12 cellular contexts compared by ENCODE assay signal in the genomic region with DNA sequence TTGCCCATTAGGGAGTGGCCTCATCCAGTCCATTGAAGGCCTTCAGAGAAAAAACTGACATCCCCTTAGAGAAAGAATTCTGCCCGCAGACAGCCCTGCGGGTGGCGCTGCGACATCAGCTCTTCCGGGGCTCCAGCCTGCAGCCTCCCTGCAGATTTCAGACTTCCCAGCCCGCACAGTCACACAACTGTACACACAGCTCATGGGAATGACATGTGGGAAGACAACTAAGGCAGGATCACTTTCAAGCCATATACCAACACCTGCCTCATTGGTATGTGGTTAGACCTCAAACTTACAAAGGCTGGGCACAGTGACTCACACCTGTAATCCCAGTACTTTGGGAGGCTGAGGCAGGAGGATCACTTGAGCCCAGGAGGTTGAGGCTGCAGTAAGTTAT. TPM values are rescaled to one million over a fixed set of nuclear protein-coding genes. Genes with fewer than 3 reads are reported as not detected.
DNase-seq lines count a peak whose midpoint lies in the region; ATAC-seq and TF ChIP-seq lines count a peak whose summit lies in the region.
"Had no signal": no experiment of that assay in that cellular context is flagged by ENCODE, and none has a peak within 500 bp of the region (broad histone marks: within the 10 kb centered on the region; RNA-seq: fewer than 3 reads in every experiment).

No MANE protein-coding gene starts in this region.

- H3K4me3 ChIP-seq in NB4 (ENCODE audit: low read depth, low read length): no peak overlapping the region

- intact Hi-C loops in Calu3 (cut with micrococcal nuclease; ENCODE audit: unreplicated experiment): no loop called here

- TF ChIP-seq CTCF in GM10266 (IDR thresholded peaks at IDR 0.05; ENCODE audit: control insufficient read depth, insufficient read depth, low read depth, missing control alignments) (peak; percentile 6), NB4 (IDR thresholded peaks at IDR 0.05; ENCODE audit: low read depth, low read length) (peak; percentile 28), neural crest cell (conservative IDR thresholded peaks at IDR 0.05) (peak; percentile 24), Calu3 (IDR thresholded peaks at IDR 0.05; ENCODE audit: unreplicated experiment) (no peak)

- CTCF ChIA-PET in Calu3 (lab: Charles Lee): interaction anchor here (0.5 to 1.9 kb wide), 3 partner anchors 11 to 36 kb away, joined by 3 to 9 read pairs (median 7); no protein-coding TSS in a partner anchor
- CTCF ChIA-PET in activated CD8-positive, alpha-beta T cell treated with anti-CD3 and anti-CD28 coated beads, Interleukin-2, amount 10 ng/mL, durations not matched to agents 7 days and 5 days (lab: Charles Lee): interaction anchor here (3.5 kb wide), 1 partner anchor 11 kb away, joined by 15 read pairs; no protein-coding TSS in a partner anchor

- no peak overlapping the region for H3K4me3 Mint-ChIP-seq in neural crest cell
- no peak overlapping the region for H3K4me3 Mint-ChIP-seq in Calu3 (ENCODE audit: low read depth, unreplicated experiment)
- H3K4me3 Mint-ChIP-seq in activated CD8-positive, alpha-beta T cell treated with anti-CD3 and anti-CD28 coated beads, Interleukin-2, amount 10 ng/mL, durations not matched to agents 7 days and 5 days: no peak overlapping the region
- H3K4me3 Mint-ChIP-seq: activated naive CD4-positive, alpha-beta T cell treated with anti-CD3 and anti-CD28 coated beads for 36 hours had no signal

- H3K4me1 Mint-ChIP-seq in neural crest cell: peaks cover 21% of the 10 kb centered on the region
- H3K4me1 Mint-ChIP-seq in Calu3 (ENCODE audit: low read depth, unreplicated experiment): peaks cover 2% of the 10 kb centered on the region
- peaks cover 5% of the 10 kb centered on the region for H3K4me1 Mint-ChIP-seq in activated CD8-positive, alpha-beta T cell treated with anti-CD3 and anti-CD28 coated beads, Interleukin-2, amount 10 ng/mL, durations not matched to agents 7 days and 5 days (ENCODE audit: low read depth)

- no peak for ATAC-seq in GM18858 (IDR thresholded peaks at IDR 0.05; ENCODE audit: unreplicated experiment)
- no peak for ATAC-seq in HG03159 (IDR thresholded peaks at IDR 0.05; ENCODE audit: unreplicated experiment)
- no peak for ATAC-seq in activated CD8-positive, alpha-beta T cell treated with anti-CD3 and anti-CD28 coated beads, Interleukin-2, amount 10 ng/mL, durations not matched to agents 7 days and 5 days
- ATAC-seq: activated CD4-positive, CD25-positive, alpha-beta regulatory T cell treated with anti-CD3 and anti-CD28 coated beads, Interleukin-2, amount 50 U/mL, for 24 hours had no signal

- H3K36me3 Mint-ChIP-seq in neural crest cell (ENCODE audit: low read depth) (no peaks in the 10 kb centered on the region), Calu3 (ENCODE audit: insufficient read depth, unreplicated experiment) (peaks cover 8% of the 10 kb centered on the region)
- H3K36me3 Mint-ChIP-seq in activated CD8-positive, alpha-beta T cell treated with anti-CD3 and anti-CD28 coated beads, Interleukin-2, amount 10 ng/mL, durations not matched to agents 7 days and 5 days (ENCODE audit: low read depth): no peaks in the 10 kb centered on the region

- no peak for TF ChIP-seq POLR2A in NB4 (IDR thresholded peaks at IDR 0.05; ENCODE audit: extremely low read depth, insufficient read length)

- H3K27me3 Mint-ChIP-seq in neural crest cell (ENCODE audit: low read depth): peaks cover 52% of the 10 kb centered on the region
- peaks cover 21% of the 10 kb centered on the region for H3K27me3 Mint-ChIP-seq in Calu3 (ENCODE audit: unreplicated experiment)
- peaks cover 18% of the 10 kb centered on the region for H3K27me3 Mint-ChIP-seq in activated CD8-positive, alpha-beta T cell treated with anti-CD3 and anti-CD28 coated beads, Interleukin-2, amount 10 ng/mL, durations not matched to agents 7 days and 5 days (ENCODE audit: low read depth)

- H3K27ac Mint-ChIP-seq in neural crest cell (ENCODE audit: unreplicated experiment) (no peak overlapping the region), Calu3 (ENCODE audit: unreplicated experiment) (no peak overlapping the region)
- H3K27ac Mint-ChIP-seq in activated CD8-positive, alpha-beta T cell treated with anti-CD3 and anti-CD28 coated beads, Interleukin-2, amount 10 ng/mL, durations not matched to agents 7 days and 5 days: no peak overlapping the region
- H3K27ac Mint-ChIP-seq: activated naive CD4-positive, alpha-beta T cell treated with anti-CD3 and anti-CD28 coated beads for 36 hours had no signal

- DNase-seq in GM10266 (ENCODE audit: extremely low spot score) (no peak), NB4 (ENCODE audit: low read depth) (peak; percentile 18), cerebellar cortex (ENCODE audit: low spot score) (peak; percentile 25), neural crest cell (ENCODE audit: low read depth, low spot score) (no peak), Calu3 (no peak)
- no peak for DNase-seq in activated CD8-positive, alpha-beta T cell treated with anti-CD3 and anti-CD28 coated beads, Interleukin-2, amount 10 ng/mL, durations not matched to agents 7 days and 5 days
- DNase-seq: activated naive CD4-positive, alpha-beta T cell treated with anti-CD3 and anti-CD28 coated beads for 36 hours; NCI-H524 treated with DMSO at 0.1 percent for 48 hours; stimulated activated CD4-positive, alpha-beta T cell treated with anti-CD3 and anti-CD28 coated beads, Interleukin-2, amount 100 ng/mL, for 24 hours had no signal

- H3K9me3 Mint-ChIP-seq in neural crest cell (no peaks in the 10 kb centered on the region), Calu3 (ENCODE audit: low read depth, unreplicated experiment) (no peaks in the 10 kb centered on the region)
- no peaks in the 10 kb centered on the region for H3K9me3 Mint-ChIP-seq in activated CD8-positive, alpha-beta T cell treated with anti-CD3 and anti-CD28 coated beads, Interleukin-2, amount 10 ng/mL, durations not matched to agents 7 days and 5 days (ENCODE audit: insufficient read depth)
- H3K9me3 Mint-ChIP-seq: activated naive CD4-positive, alpha-beta T cell treated with anti-CD3 and anti-CD28 coated beads for 36 hours had no signal

- POLR2A ChIA-PET in activated CD8-positive, alpha-beta T cell treated with anti-CD3 and anti-CD28 coated beads, Interleukin-2, amount 10 ng/mL, durations not matched to agents 7 days and 5 days (lab: Charles Lee): no interaction called here

- no TSS peak for BruUV-seq in Calu3 (replicated peaks; lab: Mats Ljungman, UMichigan)

RNA-seq across cellular contexts. Expression of a gene that starts 24.8 kb away (rescaled TPM):
- 77.8 and 81.8 TPM in 2 replicates for total RNA-seq in neural crest cell
- total RNA-seq in Calu3 (2022): 25.7 and 34.5 TPM in 2 replicates
- 10 to 100 TPM in 1 of 2 experiments, 1 to 10 TPM in 1; 8.3 to 10.9 TPM for total RNA-seq in activated CD8-positive, alpha-beta T cell treated with anti-CD3 and anti-CD28 coated beads, Interleukin-2, amount 10 ng/mL, durations not matched to agents 7 days and 5 days

RNA-seq across cellular contexts. Expression of a gene that starts 29.1 kb away (rescaled TPM):
- not detected in 2 replicates for total RNA-seq in neural crest cell
- total RNA-seq in Calu3 (2022): not detected in 2 replicates
- not detected for total RNA-seq in activated CD8-positive, alpha-beta T cell treated with anti-CD3 and anti-CD28 coated beads, Interleukin-2, amount 10 ng/mL, durations not matched to agents 7 days and 5 days
- total RNA-seq: activated naive CD4-positive, alpha-beta T cell treated with anti-CD3 and anti-CD28 coated beads for 36 hours had no signal

Comparison
In these comparisons a context has a peak if more than half of its experiments do, and no peak if none do; other contexts are left out.
1. DNase-seq: peak in NB4 (single experiment) and cerebellar cortex (single experiment); none in GM10266 (single experiment), neural crest cell (single experiment), Calu3 (single experiment) and activated CD8-positive, alpha-beta T cell treated with anti-CD3 and anti-CD28 coated beads, Interleukin-2, amount 10 ng/mL, durations not matched to agents 7 days and 5 days (single experiment).